ENCODE assay signal across 8 cellular contexts in genomic region chr2:190181066-190181681, GRCh38.
DNase-seq lines count a peak whose midpoint lies in the region; ATAC-seq and TF ChIP-seq lines count a peak whose summit lies in the region.

No MANE protein-coding gene starts in this region.

- intact Hi-C loops in sciatic nerve (cut with DNase I): no loop called here

- DNase-seq in activated CD8-positive, alpha-beta memory T cell treated with anti-CD3 and anti-CD28 coated beads, Interleukin-2, amount 10 ng/mL, durations not matched to agents 7 days and 5 days: no peak
- DNase-seq in activated CD8-positive, alpha-beta memory T cell treated with anti-CD3 and anti-CD28 coated beads, Interleukin-2, amount 50 U/mL, for 48 hours: no peak
- peak; percentile 47 for DNase-seq in SW480 (ENCODE audit: low spot score)
- no peak for DNase-seq in sciatic nerve (ENCODE audit: low spot score)
- no peak for DNase-seq in cerebellar nuclear complex (lab: John Stamatoyannopoulos, UW)
- no peak for DNase-seq in stimulated activated CD4-positive, alpha-beta T cell treated with anti-CD3 and anti-CD28 coated beads, Interleukin-2, amount 100 ng/mL, for 48 hours

- WGBS in gastroesophageal sphincter (ENCODE audit: low coverage in 1 of 2), 2 donors: 16 to 27% methylated on average over 4 to 6 of the region's 17 CpGs

- H3K27me3 Mint-ChIP-seq in activated CD8-positive, alpha-beta memory T cell treated with anti-CD3 and anti-CD28 coated beads, Interleukin-2, amount 10 ng/mL, durations not matched to agents 7 days and 5 days: peaks cover 38% of the 10 kb centered on the region

- H3K4me3 ChIP-seq in gastroesophageal sphincter: peak overlapping the region; percentile 54 to 84

- H3K9me3 ChIP-seq in gastroesophageal sphincter: no peaks in the 10 kb centered on the region

- peaks cover 0 to 31% (median 0%) of the 10 kb centered on the region in 3 donors for H3K4me1 ChIP-seq in gastroesophageal sphincter

- H3K27me3 ChIP-seq in gastroesophageal sphincter: no peaks in the 10 kb centered on the region

- H3K4me3 Mint-ChIP-seq in activated CD8-positive, alpha-beta memory T cell treated with anti-CD3 and anti-CD28 coated beads, Interleukin-2, amount 10 ng/mL, durations not matched to agents 7 days and 5 days: peak overlapping the region; percentile 13

- no peak overlapping the region for H3K27ac Mint-ChIP-seq in activated CD8-positive, alpha-beta memory T cell treated with anti-CD3 and anti-CD28 coated beads, Interleukin-2, amount 10 ng/mL, durations not matched to agents 7 days and 5 days

- peak overlapping the region; percentile 34 to 90 (median 87) for H3K27ac ChIP-seq in gastroesophageal sphincter

- TF ChIP-seq EP300 in gastroesophageal sphincter (IDR thresholded peaks at IDR 0.05): no peak

- ATAC-seq in activated CD8-positive, alpha-beta memory T cell treated with anti-CD3 and anti-CD28 coated beads, Interleukin-2, amount 10 ng/mL, durations not matched to agents 7 days and 5 days: no peak
- ATAC-seq in HG02970 (IDR thresholded peaks at IDR 0.05; ENCODE audit: low FRiP score, unreplicated experiment): peak; percentile 32
- ATAC-seq in gastroesophageal sphincter: no peak
- peak; percentile 5 for ATAC-seq in sciatic nerve

- CTCF ChIA-PET in activated CD8-positive, alpha-beta memory T cell treated with anti-CD3 and anti-CD28 coated beads, Interleukin-2, amount 10 ng/mL, durations not matched to agents 7 days and 5 days (lab: Charles Lee): interaction anchor here (0.8 to 1.4 kb wide), 3 partner anchors 10 to 133 kb away, joined by 3 to 4 read pairs (median 3); no protein-coding TSS in a partner anchor

- no peak for TF ChIP-seq CTCF in gastroesophageal sphincter (IDR thresholded peaks at IDR 0.05)

- TF ChIP-seq POLR2A in gastroesophageal sphincter (IDR thresholded peaks at IDR 0.05): no peak

- no peaks in the 10 kb centered on the region for H3K36me3 Mint-ChIP-seq in activated CD8-positive, alpha-beta memory T cell treated with anti-CD3 and anti-CD28 coated beads, Interleukin-2, amount 10 ng/mL, durations not matched to agents 7 days and 5 days

- peaks cover 11% of the 10 kb centered on the region for H3K4me1 Mint-ChIP-seq in activated CD8-positive, alpha-beta memory T cell treated with anti-CD3 and anti-CD28 coated beads, Interleukin-2, amount 10 ng/mL, durations not matched to agents 7 days and 5 days

- H3K36me3 ChIP-seq in gastroesophageal sphincter: no peaks in the 10 kb centered on the region

- no peaks in the 10 kb centered on the region for H3K9me3 Mint-ChIP-seq in activated CD8-positive, alpha-beta memory T cell treated with anti-CD3 and anti-CD28 coated beads, Interleukin-2, amount 10 ng/mL, durations not matched to agents 7 days and 5 days (ENCODE audit: low read depth)

Comparison
In these comparisons a context has a peak if more than half of its experiments do, and no peak if none do; other contexts are left out.
1. ATAC-seq: peak in HG02970 (single experiment) and sciatic nerve (single experiment); none in activated CD8-positive, alpha-beta memory T cell treated with anti-CD3 and anti-CD28 coated beads, Interleukin-2, amount 10 ng/mL, durations not matched to agents 7 days and 5 days (single experiment) and gastroesophageal sphincter (single experiment).